Comparison of ENCODE assay signal across 1 cellular context in the genomic region with DNA sequence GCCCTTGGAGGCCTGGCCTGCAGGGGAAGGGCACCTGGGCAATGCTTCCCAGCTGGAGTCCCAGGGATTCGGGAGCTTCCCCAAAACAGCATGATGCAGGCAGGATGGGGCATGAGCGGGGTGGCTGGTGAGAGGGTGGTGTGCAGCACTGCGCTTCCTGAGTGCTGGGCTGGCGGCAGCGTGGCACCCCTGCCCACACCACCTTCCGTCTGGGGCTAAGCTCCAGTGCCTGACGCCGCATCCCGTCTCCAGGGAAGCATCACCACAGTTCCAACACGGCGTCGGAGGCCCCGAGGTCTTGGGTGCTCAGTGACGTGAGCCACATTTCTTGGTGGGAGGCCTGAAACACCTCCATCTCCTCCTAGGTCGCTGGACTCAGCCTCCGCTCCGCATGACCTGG.
TF ChIP-seq lines count a peak whose summit lies in the region.

No MANE protein-coding gene starts in this region.

TF ChIP-seq in H1, 55 proteins besides CTCF, POLR2A, EP300 and RAD21:
- TF ChIP-seq FOSL1 (IDR thresholded peaks at IDR 0.05; ENCODE audit: insufficient read depth, low read depth, low read length) (no peak), SAP30 (IDR thresholded peaks at IDR 0.05; ENCODE audit: insufficient read depth, insufficient replicate concordance, low read length) (no peak), MAFK (IDR thresholded peaks at IDR 0.05; ENCODE audit: low read depth, low read length) (no peak), POLR2AphosphoS5 (IDR thresholded peaks at IDR 0.05; ENCODE audit: low read depth, low read length) (no peak), TAF1 (IDR thresholded peaks at IDR 0.05; ENCODE audit: low read depth, low read length) (no peak), SRF (IDR thresholded peaks at IDR 0.05; ENCODE audit: low read depth, low read length) (no peak), EGR1 (IDR thresholded peaks at IDR 0.05; ENCODE audit: borderline replicate concordance, low read depth, low read length) (no peak), HDAC6 (IDR thresholded peaks at IDR 0.05; ENCODE audit: low read depth, low read length) (no peak), CTBP2 (IDR thresholded peaks at IDR 0.05; ENCODE audit: borderline replicate concordance, insufficient read depth, insufficient read length, low read length) (no peak), SUZ12 (IDR thresholded peaks at IDR 0.05; ENCODE audit: low read length) (no peak), KDM1A (IDR thresholded peaks at IDR 0.05; ENCODE audit: borderline replicate concordance, low read length) (no peak), RBBP5 (IDR thresholded peaks at IDR 0.05; ENCODE audit: borderline replicate concordance, low read depth, low read length) (no peak), POU5F1 (IDR thresholded peaks at IDR 0.05; ENCODE audit: low read depth, low read length) (no peak), CREB1 (IDR thresholded peaks at IDR 0.05) (no peak), NANOG (IDR thresholded peaks at IDR 0.05; ENCODE audit: insufficient read depth, low read depth, low read length, poor library complexity, severe bottlenecking) (no peak)
- TF ChIP-seq, protein P1, sequence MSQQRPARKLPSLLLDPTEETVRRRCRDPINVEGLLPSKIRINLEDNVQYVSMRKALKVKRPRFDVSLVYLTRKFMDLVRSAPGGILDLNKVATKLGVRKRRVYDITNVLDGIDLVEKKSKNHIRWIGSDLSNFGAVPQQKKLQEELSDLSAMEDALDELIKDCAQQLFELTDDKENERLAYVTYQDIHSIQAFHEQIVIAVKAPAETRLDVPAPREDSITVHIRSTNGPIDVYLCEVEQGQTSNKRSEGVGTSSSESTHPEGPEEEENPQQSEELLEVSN (IDR thresholded peaks at IDR 0.05) = no peak
- TF ChIP-seq, protein P2, sequence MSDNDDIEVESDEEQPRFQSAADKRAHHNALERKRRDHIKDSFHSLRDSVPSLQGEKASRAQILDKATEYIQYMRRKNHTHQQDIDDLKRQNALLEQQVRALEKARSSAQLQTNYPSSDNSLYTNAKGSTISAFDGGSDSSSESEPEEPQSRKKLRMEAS (IDR thresholded peaks at IDR 0.05) = no peak
- TF ChIP-seq, protein P3, sequence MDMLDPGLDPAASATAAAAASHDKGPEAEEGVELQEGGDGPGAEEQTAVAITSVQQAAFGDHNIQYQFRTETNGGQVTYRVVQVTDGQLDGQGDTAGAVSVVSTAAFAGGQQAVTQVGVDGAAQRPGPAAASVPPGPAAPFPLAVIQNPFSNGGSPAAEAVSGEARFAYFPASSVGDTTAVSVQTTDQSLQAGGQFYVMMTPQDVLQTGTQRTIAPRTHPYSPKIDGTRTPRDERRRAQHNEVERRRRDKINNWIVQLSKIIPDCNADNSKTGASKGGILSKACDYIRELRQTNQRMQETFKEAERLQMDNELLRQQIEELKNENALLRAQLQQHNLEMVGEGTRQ (IDR thresholded peaks at IDR 0.05; ENCODE audit: low read length) = no peak
- TF ChIP-seq, protein P4, sequence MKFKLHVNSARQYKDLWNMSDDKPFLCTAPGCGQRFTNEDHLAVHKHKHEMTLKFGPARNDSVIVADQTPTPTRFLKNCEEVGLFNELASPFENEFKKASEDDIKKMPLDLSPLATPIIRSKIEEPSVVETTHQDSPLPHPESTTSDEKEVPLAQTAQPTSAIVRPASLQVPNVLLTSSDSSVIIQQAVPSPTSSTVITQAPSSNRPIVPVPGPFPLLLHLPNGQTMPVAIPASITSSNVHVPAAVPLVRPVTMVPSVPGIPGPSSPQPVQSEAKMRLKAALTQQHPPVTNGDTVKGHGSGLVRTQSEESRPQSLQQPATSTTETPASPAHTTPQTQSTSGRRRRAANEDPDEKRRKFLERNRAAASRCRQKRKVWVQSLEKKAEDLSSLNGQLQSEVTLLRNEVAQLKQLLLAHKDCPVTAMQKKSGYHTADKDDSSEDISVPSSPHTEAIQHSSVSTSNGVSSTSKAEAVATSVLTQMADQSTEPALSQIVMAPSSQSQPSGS (IDR thresholded peaks at IDR 0.05; ENCODE audit: low read length) = no peak
